Comparison of ENCODE assay signal across 8 cellular contexts in genomic region chr5:173972844-173973613, GRCh38. TPM values are rescaled to one million over a fixed set of nuclear protein-coding genes. Genes with fewer than 3 reads are reported as not detected.
DNase-seq lines count a peak whose midpoint lies in the region; ATAC-seq, FAIRE-seq and TF ChIP-seq lines count a peak whose summit lies in the region.

No MANE protein-coding gene starts in this region.

- TF ChIP-seq POLR2A in NB4 (IDR thresholded peaks at IDR 0.05; ENCODE audit: extremely low read depth, insufficient read length) (no peak), transverse colon (IDR thresholded peaks at IDR 0.05) (no peak)

- H3K4me3 ChIP-seq in NB4 (ENCODE audit: low read depth, low read length): no peak overlapping the region
- peak overlapping the region; percentile 68 for H3K4me3 ChIP-seq in left ventricle myocardium inferior
- peak overlapping the region; percentile 10 to 48 (median 26) for H3K4me3 ChIP-seq in transverse colon

- intact Hi-C loops in left ventricle myocardium inferior (cut with micrococcal nuclease) (loop anchor here (2.0 kb wide), 1 partner anchor 354 kb away; no protein-coding TSS in a partner anchor), posterior vena cava (cut with DNase I) (loop anchor here (2.0 to 10.0 kb wide), 4 partner anchors 86 to 354 kb away; partner anchors contain the start of gene CPEB4 (in 1 of the 2)), transverse colon (cut with DNase I; ENCODE audit: low total_unique reads) (loop anchor here (1.0 to 5.0 kb wide), 2 partner anchors 86 to 352 kb away; partner anchors contain the start of gene CPEB4)

- no peak for TF ChIP-seq EP300 in transverse colon (IDR thresholded peaks at IDR 0.05; ENCODE audit: low read depth)

- CTCF ChIA-PET in T-cell (lab: Charles Lee): interaction anchor here (0.6 to 4.4 kb wide), 8 partner anchors 9 to 635 kb away, joined by 3 to 70 read pairs (median 3); partner anchors contain the start of gene BOD1 (in 2 of the 2)

- TF ChIP-seq CTCF in D721Med (IDR thresholded peaks at IDR 0.05; ENCODE audit: insufficient read depth, missing control alignments) (peak; percentile 85), NB4 (IDR thresholded peaks at IDR 0.05; ENCODE audit: low read depth, low read length) (peak; percentile 84), left ventricle myocardium inferior (IDR thresholded peaks at IDR 0.05; ENCODE audit: borderline replicate concordance) (peak; percentile 89), transverse colon (IDR thresholded peaks at IDR 0.05) (peak; percentile 88 to 95 (median 89))

- no peak for FAIRE-seq in D721Med (lab: Jason Lieb, UNC)

- POLR2A ChIA-PET in T-cell (lab: Charles Lee): no interaction called here

- H3K4me3 Mint-ChIP-seq in T-cell: peak overlapping the region; percentile 72 to 77 (median 74)

- peaks cover 34% of the 10 kb centered on the region for H3K4me1 ChIP-seq in left ventricle myocardium inferior
- peaks cover 4 to 10% (median 5%) of the 10 kb centered on the region in 4 donors for H3K4me1 ChIP-seq in transverse colon

- no peaks in the 10 kb centered on the region for H3K9me3 Mint-ChIP-seq in T-cell

- H3K9me3 ChIP-seq in left ventricle myocardium inferior (replicated peaks) (no peaks in the 10 kb centered on the region), transverse colon (no peaks in the 10 kb centered on the region)

- ATAC-seq in T-cell (replicated peaks in 1 of 4): peak; percentile 81 to 86 (median 84)

- peak overlapping the region; percentile 76 for H3K27ac ChIP-seq in left ventricle myocardium inferior (replicated peaks)
- H3K27ac ChIP-seq in transverse colon: peak overlapping the region in 1 of 4 donors; percentile 19

- WGBS in transverse colon (ENCODE audit: low coverage in 1 of 2), 2 donors: 0 to 9% methylated on average over 6 to 31 of the region's 31 CpGs

- H3K36me3 Mint-ChIP-seq in T-cell: no peaks in the 10 kb centered on the region

- in situ Hi-C loops in transverse colon (cut with MboI; ENCODE audit: low pct_ligation_motif_present in 1 of 4, low pct_unique_long_range_greater_than_20kb in 1 of 4, low sequenced_read_pairs in 3 of 4): loop anchor here in 3 of 4 donors (5.0 to 25.0 kb wide), 3 partner anchors 356 to 686 kb away; partner anchors contain the start of gene BOD1 (in 2 of the 3)

- peaks cover 9 to 13% (median 10%) of the 10 kb centered on the region in 3 donors for H3K4me1 Mint-ChIP-seq in T-cell

- H3K36me3 ChIP-seq in left ventricle myocardium inferior (no peaks in the 10 kb centered on the region), transverse colon (no peaks in the 10 kb centered on the region)

- H3K27me3 Mint-ChIP-seq in T-cell: peaks cover 13 to 23% of the 10 kb centered on the region in 2 donors

- H3K27me3 ChIP-seq in left ventricle myocardium inferior (ENCODE audit: low read depth) (no peaks in the 10 kb centered on the region), transverse colon (no peaks in the 10 kb centered on the region)

- peak; percentile 76 for DNase-seq in D721Med (ENCODE audit: insufficient read length, low spot score)
- DNase-seq in GOT3 (lab: John Stamatoyannopoulos, UW): peak; percentile 55
- peak; percentile 81 for DNase-seq in NB4 (ENCODE audit: low read depth)
- peak; percentile 39 to 80 (median 68) for DNase-seq in T-cell
- DNase-seq in amniotic stem cell (lab: John Stamatoyannopoulos, UW): peak; percentile 57
- DNase-seq in left ventricle myocardium inferior: peak; percentile 75
- DNase-seq in posterior vena cava (ENCODE audit: low spot score): peak; percentile 92
- peak; percentile 86 for DNase-seq in transverse colon

- H3K27ac Mint-ChIP-seq in T-cell: no peak overlapping the region

RNA-seq across cellular contexts. Expression of gene C5orf47, which starts 15.9 kb away (rescaled TPM):
- not detected for total RNA-seq in T-cell
- total RNA-seq in left ventricle myocardium inferior: 0.08 TPM
- under 1 TPM in 1 of 2 donors, not detected in 1; 0.33 TPM for total RNA-seq in posterior vena cava
- not detected for total RNA-seq in transverse colon
